ENCODE assay signal across 1 cellular context in genomic region chr18:10898417-10898974, GRCh38.
TF ChIP-seq lines count a peak whose summit lies in the region.

No MANE protein-coding gene starts in this region.

TF ChIP-seq in GM12878, 131 proteins besides CTCF, POLR2A, EP300 and RAD21 (continued from another document and continues in another):
- TF ChIP-seq NRF1 (conservative IDR thresholded peaks at IDR 0.05; ENCODE audit: low read depth, low read length): no peak
- TF ChIP-seq SMARCA5 (IDR thresholded peaks at IDR 0.05): no peak
- no peak for TF ChIP-seq ZSCAN29 (IDR thresholded peaks at IDR 0.05)
- TF ChIP-seq CREM (IDR thresholded peaks at IDR 0.05; ENCODE audit: low read depth): peak; percentile 16; the same call in 1 of the 2 replicates
- TF ChIP-seq PAX8 (IDR thresholded peaks at IDR 0.05): no peak
- no peak; the same call in 1 of the 2 replicates for TF ChIP-seq ATF2 (IDR thresholded peaks at IDR 0.05; ENCODE audit: low read length)
- TF ChIP-seq SMC3 (IDR thresholded peaks at IDR 0.05; ENCODE audit: borderline replicate concordance, low read length): no peak
- TF ChIP-seq IRF4 (IDR thresholded peaks at IDR 0.05; ENCODE audit: low read depth, low read length): 0 out of 2 replicates have a peak, but pooled peaks have one; percentile 7
- TF ChIP-seq RCOR1 (conservative IDR thresholded peaks at IDR 0.05; ENCODE audit: low read depth, low read length): no peak
- TF ChIP-seq SREBF1 (IDR thresholded peaks at IDR 0.05; ENCODE audit: low read length): no peak
- TF ChIP-seq MLLT1 (IDR thresholded peaks at IDR 0.05): no peak
- TF ChIP-seq, protein P1, sequence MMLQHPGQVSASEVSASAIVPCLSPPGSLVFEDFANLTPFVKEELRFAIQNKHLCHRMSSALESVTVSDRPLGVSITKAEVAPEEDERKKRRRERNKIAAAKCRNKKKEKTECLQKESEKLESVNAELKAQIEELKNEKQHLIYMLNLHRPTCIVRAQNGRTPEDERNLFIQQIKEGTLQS (IDR thresholded peaks at IDR 0.05; ENCODE audit: borderline replicate concordance, extremely low read depth, low read depth, low read length): no peak
- TF ChIP-seq MEF2B (IDR thresholded peaks at IDR 0.05; ENCODE audit: partially characterized antibody, poor library complexity, severe bottlenecking): no peak
- peak; percentile 91 for TF ChIP-seq SPI1 (IDR thresholded peaks at IDR 0.05; ENCODE audit: borderline replicate concordance, insufficient read depth, low read depth, low read length)
- no peak for TF ChIP-seq HDGF (IDR thresholded peaks at IDR 0.05)
- TF ChIP-seq CBX3 (IDR thresholded peaks at IDR 0.05; ENCODE audit: borderline replicate concordance, low read depth): no peak
- no peak for TF ChIP-seq RFX5 (IDR thresholded peaks at IDR 0.05; ENCODE audit: low read depth, low read length)
- TF ChIP-seq BCL3 (IDR thresholded peaks at IDR 0.05; ENCODE audit: borderline replicate concordance, insufficient read depth, low read depth, low read length, poor library complexity, severe bottlenecking): no peak
- TF ChIP-seq GABPA (IDR thresholded peaks at IDR 0.05; ENCODE audit: low read depth): no peak
- no peak for TF ChIP-seq CHD2 (IDR thresholded peaks at IDR 0.05; ENCODE audit: borderline replicate concordance, low read depth, low read length)
- TF ChIP-seq RELA (IDR thresholded peaks at IDR 0.05; ENCODE audit: borderline replicate concordance, partially characterized antibody): no peak
- no peak for TF ChIP-seq NR2C1 (IDR thresholded peaks at IDR 0.05)
- TF ChIP-seq CHD4 (IDR thresholded peaks at IDR 0.05): no peak
- no peak for TF ChIP-seq ZNF217 (IDR thresholded peaks at IDR 0.05)
- 0 out of 2 replicates have a peak, but pooled peaks have one; percentile 16 for TF ChIP-seq POLR2AphosphoS5 (IDR thresholded peaks at IDR 0.05; ENCODE audit: low read length)
- TF ChIP-seq BCL11A (IDR thresholded peaks at IDR 0.05; ENCODE audit: low read depth, low read length): peak; percentile 29; the same call in 1 of the 2 replicates
- TF ChIP-seq ZNF274 (IDR thresholded peaks at IDR 0.05; ENCODE audit: insufficient read depth, insufficient read length): no peak
- TF ChIP-seq NKRF (conservative IDR thresholded peaks at IDR 0.05): no peak
- TF ChIP-seq IKZF2 (IDR thresholded peaks at IDR 0.05): peak; percentile 66 to 75; a peak in 3 of 4 replicates
- TF ChIP-seq ETV6 (conservative IDR thresholded peaks at IDR 0.05 in 1 of 2, IDR thresholded peaks at IDR 0.05 in 1 of 2; ENCODE audit: borderline replicate concordance in 1 of 2, low read depth in 1 of 2): no peak
- TF ChIP-seq, protein P2, sequence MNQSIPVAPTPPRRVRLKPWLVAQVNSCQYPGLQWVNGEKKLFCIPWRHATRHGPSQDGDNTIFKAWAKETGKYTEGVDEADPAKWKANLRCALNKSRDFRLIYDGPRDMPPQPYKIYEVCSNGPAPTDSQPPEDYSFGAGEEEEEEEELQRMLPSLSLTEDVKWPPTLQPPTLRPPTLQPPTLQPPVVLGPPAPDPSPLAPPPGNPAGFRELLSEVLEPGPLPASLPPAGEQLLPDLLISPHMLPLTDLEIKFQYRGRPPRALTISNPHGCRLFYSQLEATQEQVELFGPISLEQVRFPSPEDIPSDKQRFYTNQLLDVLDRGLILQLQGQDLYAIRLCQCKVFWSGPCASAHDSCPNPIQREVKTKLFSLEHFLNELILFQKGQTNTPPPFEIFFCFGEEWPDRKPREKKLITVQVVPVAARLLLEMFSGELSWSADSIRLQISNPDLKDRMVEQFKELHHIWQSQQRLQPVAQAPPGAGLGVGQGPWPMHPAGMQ (IDR thresholded peaks at IDR 0.05; ENCODE audit: borderline replicate concordance): no peak
- TF ChIP-seq TCF12 (IDR thresholded peaks at IDR 0.05; ENCODE audit: low read depth, low read length): no peak
- no peak for TF ChIP-seq ZBTB40 (IDR thresholded peaks at IDR 0.05; ENCODE audit: borderline replicate concordance)
- TF ChIP-seq SP1 (IDR thresholded peaks at IDR 0.05; ENCODE audit: low read depth, low read length): no peak
- TF ChIP-seq, protein P3, sequence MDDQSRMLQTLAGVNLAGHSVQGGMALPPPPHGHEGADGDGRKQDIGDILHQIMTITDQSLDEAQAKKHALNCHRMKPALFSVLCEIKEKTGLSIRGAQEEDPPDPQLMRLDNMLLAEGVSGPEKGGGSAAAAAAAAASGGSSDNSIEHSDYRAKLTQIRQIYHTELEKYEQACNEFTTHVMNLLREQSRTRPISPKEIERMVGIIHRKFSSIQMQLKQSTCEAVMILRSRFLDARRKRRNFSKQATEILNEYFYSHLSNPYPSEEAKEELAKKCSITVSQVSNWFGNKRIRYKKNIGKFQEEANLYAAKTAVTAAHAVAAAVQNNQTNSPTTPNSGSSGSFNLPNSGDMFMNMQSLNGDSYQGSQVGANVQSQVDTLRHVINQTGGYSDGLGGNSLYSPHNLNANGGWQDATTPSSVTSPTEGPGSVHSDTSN (IDR thresholded peaks at IDR 0.05; ENCODE audit: insufficient replicate concordance, low read depth, low read length): no peak
- no peak for TF ChIP-seq FOXK2 (IDR thresholded peaks at IDR 0.05)
- TF ChIP-seq SMAD1 (IDR thresholded peaks at IDR 0.05; ENCODE audit: low read depth, partially characterized antibody): no peak
- TF ChIP-seq USF1 (IDR thresholded peaks at IDR 0.05; ENCODE audit: borderline replicate concordance, extremely low read length, insufficient read depth, low read depth, low read length): no peak
- peak; percentile 38; the same call in 1 of the 2 replicates for TF ChIP-seq NFIC (IDR thresholded peaks at IDR 0.05; ENCODE audit: low read depth, low read length)
- TF ChIP-seq LARP7 (IDR thresholded peaks at IDR 0.05): no peak
- TF ChIP-seq YY1 (IDR thresholded peaks at IDR 0.05; ENCODE audit: low read depth, low read length): no peak
- no peak for TF ChIP-seq ZNF687 (IDR thresholded peaks at IDR 0.05)
- no peak for TF ChIP-seq CEBPB (IDR thresholded peaks at IDR 0.05; ENCODE audit: borderline replicate concordance in 1 of 2, low read depth in 2 of 2, low read length in 2 of 2)
- TF ChIP-seq YBX1 (IDR thresholded peaks at IDR 0.05): no peak
